26 cellular contexts compared by ENCODE assay signal in the genomic region with DNA sequence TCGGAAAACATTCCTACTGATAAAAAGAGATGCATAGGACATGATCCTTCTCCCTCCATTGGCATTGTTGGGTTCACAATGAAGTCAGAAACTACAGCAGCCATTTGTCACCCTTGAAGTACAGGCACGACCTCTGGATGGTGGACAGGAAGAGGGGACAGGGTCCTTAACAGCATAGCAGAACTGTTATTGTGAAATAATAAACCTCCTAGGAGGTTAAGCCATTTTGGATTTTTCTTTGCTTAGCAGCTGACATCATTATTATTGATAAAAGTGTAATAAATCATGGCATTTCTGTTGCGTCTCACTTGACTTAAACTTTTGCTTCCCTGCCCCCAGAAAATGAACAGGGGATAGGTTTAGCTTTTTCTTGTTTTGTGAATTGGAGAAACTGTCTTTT.
"Had no signal": no experiment of that assay in that cellular context is flagged by ENCODE, and none has a peak within 500 bp of the region (broad histone marks: within the 10 kb centered on the region; RNA-seq: fewer than 3 reads in every experiment).

No MANE protein-coding gene starts in this region.

- H3K4me3 ChIP-seq: colonic mucosa, coronary artery, dorsolateral prefrontal cortex, esophagus muscularis mucosa, esophagus squamous epithelium, gastrocnemius medialis, gastroesophageal sphincter, heart left ventricle, heart right ventricle had no signal

- ATAC-seq: effector memory CD8-positive, alpha-beta T cell; foreskin keratinocyte; gastrocnemius medialis; gastroesophageal sphincter; heart left ventricle; heart right ventricle had no signal

- H3K27me3 ChIP-seq: colonic mucosa, esophagus muscularis mucosa, esophagus squamous epithelium, foreskin keratinocyte, gastrocnemius medialis had no signal

- H3K27ac ChIP-seq: colonic mucosa, coronary artery, dorsolateral prefrontal cortex, epithelial cell of prostate, esophagus muscularis mucosa, foreskin keratinocyte, gastrocnemius medialis, gastroesophageal sphincter, heart left ventricle, heart right ventricle had no signal

- DNase-seq: colonic mucosa; cortex of kidney; dermis blood vessel endothelial cell; dorsolateral prefrontal cortex; effector CD4-positive, alpha-beta T cell; effector CD8-positive, alpha-beta T cell; effector memory CD4-positive, alpha-beta T cell; effector memory CD8-positive, alpha-beta T cell; endodermal cell; erythroblast; esophagus squamous epithelium; foreskin fibroblast; foreskin melanocyte; gastrocnemius medialis; glutamatergic neuron; head of caudate nucleus; heart left ventricle; heart right ventricle had no signal

- FAIRE-seq: colon, endometrium, frontal cortex had no signal

- H3K4me1 ChIP-seq: colonic mucosa, foreskin keratinocyte had no signal

- H3K36me3 ChIP-seq: colonic mucosa, esophagus muscularis mucosa, esophagus squamous epithelium, gastrocnemius medialis, gastroesophageal sphincter, heart left ventricle, heart right ventricle had no signal

- H3K9me3 ChIP-seq: colonic mucosa, esophagus muscularis mucosa, esophagus squamous epithelium, gastrocnemius medialis, gastroesophageal sphincter, heart left ventricle, heart right ventricle had no signal
